ENCODE assay signal across 1 cellular context in the genomic region with DNA sequence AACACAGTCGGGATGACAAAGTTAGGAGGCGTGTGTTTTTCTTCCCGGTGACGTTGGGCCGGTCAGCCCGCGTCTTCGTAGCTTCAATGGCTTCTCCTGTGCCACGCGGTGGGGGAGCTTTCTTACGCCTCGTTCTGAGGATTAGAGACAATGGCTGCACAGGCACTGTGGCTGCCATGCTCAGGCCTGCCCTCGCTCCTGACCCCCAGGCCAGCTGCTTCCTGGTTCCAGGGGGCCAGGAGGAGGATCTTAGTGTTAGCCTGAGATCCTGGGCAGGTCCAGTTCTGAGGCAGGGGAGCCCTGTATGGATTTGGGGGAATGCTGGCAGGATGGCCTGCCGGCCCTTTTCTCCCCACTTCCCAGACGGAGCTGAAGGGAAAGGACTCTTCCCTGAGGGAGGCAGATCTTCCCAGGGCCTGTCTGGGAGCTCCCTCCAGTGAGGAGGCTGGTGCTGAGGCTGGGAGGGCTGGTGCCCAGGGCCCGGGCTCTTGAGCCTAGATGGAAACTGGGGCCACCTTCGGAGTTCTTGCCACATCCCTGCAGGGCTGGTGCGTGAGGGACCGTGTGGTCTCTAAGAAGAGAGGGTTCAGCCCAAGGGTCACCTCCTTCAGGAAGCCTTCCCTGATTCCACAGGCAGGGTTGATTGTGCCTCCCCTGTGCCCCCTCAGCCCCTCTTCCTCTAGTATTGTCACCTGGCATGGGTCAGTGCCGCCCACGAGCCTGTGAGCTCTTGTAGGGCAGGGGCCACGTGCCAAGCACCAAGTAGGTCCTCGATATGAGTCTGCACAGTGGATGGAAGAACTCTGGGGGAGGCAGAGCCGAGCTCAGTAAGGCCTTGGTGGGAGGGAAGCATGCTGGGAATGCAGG.
TF ChIP-seq lines count a peak whose summit lies in the region.

No MANE protein-coding gene starts in this region.

TF ChIP-seq in endothelial cell of umbilical vein, 7 proteins besides CTCF, POLR2A, EP300 and RAD21:
- no peak for TF ChIP-seq POLR2AphosphoS5 (IDR thresholded peaks at IDR 0.05; ENCODE audit: insufficient read depth, low read depth, low read length)
- TF ChIP-seq, protein P1, sequence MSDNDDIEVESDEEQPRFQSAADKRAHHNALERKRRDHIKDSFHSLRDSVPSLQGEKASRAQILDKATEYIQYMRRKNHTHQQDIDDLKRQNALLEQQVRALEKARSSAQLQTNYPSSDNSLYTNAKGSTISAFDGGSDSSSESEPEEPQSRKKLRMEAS (IDR thresholded peaks at IDR 0.05; ENCODE audit: insufficient read depth, insufficient read length) = peak; percentile 7
